Comparison of ENCODE assay signal across 9 cellular contexts in genomic region chr19:38686530-38686888, GRCh38. TPM values are rescaled to one million over a fixed set of nuclear protein-coding genes. Genes with fewer than 3 reads are reported as not detected.
DNase-seq lines count a peak whose midpoint lies in the region; ATAC-seq and TF ChIP-seq lines count a peak whose summit lies in the region.
"Had no signal": no experiment of that assay in that cellular context is flagged by ENCODE, and none has a peak within 500 bp of the region (broad histone marks: within the 10 kb centered on the region; RNA-seq: fewer than 3 reads in every experiment).

No MANE protein-coding gene starts in this region.

- DNase-seq in WERI-Rb-1 (peak; percentile 31), esophagus squamous epithelium (lab: John Stamatoyannopoulos, UW) (no peak), DMS153 (lab: John Stamatoyannopoulos, UW) (no peak), NCI-H187 treated with DMSO at 0.1 percent for 48 hours (lab: John Stamatoyannopoulos, UW) (no peak), HPDE6-E6E7 (ENCODE audit: extremely low spot score) (no peak)
- DNase-seq in stimulated activated CD4-positive, alpha-beta T cell treated with anti-CD3 and anti-CD28 coated beads, Interleukin-4, amount 100 ng/mL, for 24 hours = peak; percentile 30

- intact Hi-C loops in esophagus squamous epithelium (cut with DNase I) = no loop called here

- H3K4me3 ChIP-seq in WERI-Rb-1 (ENCODE audit: low read depth, low read length) (no peak overlapping the region; the same call in 1 of the 2 replicates), esophagus squamous epithelium (no peak overlapping the region)

- WGBS in esophagus squamous epithelium, 2 donors = 43 to 60% methylated on average over 4 of the region's 5 CpGs

- no peaks in the 10 kb centered on the region for H3K9me3 ChIP-seq in WERI-Rb-1 (ENCODE audit: severe bottlenecking)
- no peaks in the 10 kb centered on the region for H3K9me3 ChIP-seq in esophagus squamous epithelium

- TF ChIP-seq POLR2A in GM19099 (IDR thresholded peaks at IDR 0.05; ENCODE audit: extremely low read depth, insufficient read length, low read depth) (peak; percentile 49), esophagus squamous epithelium (IDR thresholded peaks at IDR 0.05) (no peak)

- peaks cover 50 to 89% (median 78%) of the 10 kb centered on the region in 3 donors for H3K4me1 ChIP-seq in esophagus squamous epithelium

- no peak for ATAC-seq in HG02870 (IDR thresholded peaks at IDR 0.05; ENCODE audit: unreplicated experiment)

- TF ChIP-seq CTCF in WERI-Rb-1 (IDR thresholded peaks at IDR 0.05; ENCODE audit: low read depth, low read length) (peak; percentile 17; the same call in 1 of the 2 replicates), esophagus squamous epithelium (IDR thresholded peaks at IDR 0.05) (peak in 1 of 6 experiments; percentile 5)

- H3K27ac ChIP-seq in WERI-Rb-1 = peak overlapping the region; percentile 87
- H3K27ac ChIP-seq in esophagus squamous epithelium = peak overlapping the region; percentile 95 to 99 (median 98)

- H3K27me3 ChIP-seq in WERI-Rb-1 (ENCODE audit: insufficient read depth, low read depth, severe bottlenecking) (no peaks in the 10 kb centered on the region), esophagus squamous epithelium (no peaks in the 10 kb centered on the region)

- peaks cover 43% of the 10 kb centered on the region for H3K36me3 ChIP-seq in WERI-Rb-1
- peaks cover 0 to 11% (median 0%) of the 10 kb centered on the region in 3 donors for H3K36me3 ChIP-seq in esophagus squamous epithelium

RNA-seq across cellular contexts. Expression of gene ACTN4, which starts 39.1 kb away (rescaled TPM):
- 100 to 1,000 TPM; 302 to 705 (median 414) TPM for total RNA-seq in esophagus squamous epithelium

RNA-seq across cellular contexts. Expression of gene CAPN12, which starts 57.8 kb away (rescaled TPM):
- total RNA-seq in esophagus squamous epithelium = 1 to 10 TPM; 1.5 to 4.2 (median 1.8) TPM
- total RNA-seq: myocyte had no signal

Comparison
In these comparisons a context has a peak if more than half of its experiments do, and no peak if none do; other contexts are left out.
1. DNase-seq: peak in WERI-Rb-1 (single experiment) and stimulated activated CD4-positive, alpha-beta T cell treated with anti-CD3 and anti-CD28 coated beads, Interleukin-4, amount 100 ng/mL, for 24 hours (single experiment); none in esophagus squamous epithelium (single experiment), DMS153 (single experiment), NCI-H187 treated with DMSO at 0.1 percent for 48 hours (single experiment) and HPDE6-E6E7 (single experiment).